In the genomic region with DNA sequence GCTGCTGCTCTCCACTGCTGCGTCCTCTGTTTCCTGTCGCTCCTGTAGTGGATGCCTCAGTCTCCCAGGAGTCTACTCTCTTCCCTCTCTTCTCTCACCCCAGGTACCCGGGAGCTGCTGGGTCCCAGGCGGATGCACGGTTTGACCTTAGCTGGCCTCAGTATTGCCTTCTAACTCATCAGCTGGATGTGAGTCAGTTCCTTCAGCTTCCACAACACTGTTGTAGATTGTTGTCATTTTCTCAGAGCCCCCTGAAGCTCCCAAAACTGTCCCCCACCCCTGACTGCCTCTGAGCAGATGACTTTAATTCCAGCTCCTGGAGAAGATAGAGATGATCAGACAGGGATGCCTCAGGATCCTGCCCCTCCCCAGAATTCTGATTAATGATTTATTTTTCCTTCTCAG, we compare ENCODE assay signal across 1 cellular context.
A peak's percentile ranks its signal among the peaks of the same experiment; 100 is the strongest.
TF ChIP-seq lines count a peak whose summit lies in the region.

No MANE protein-coding gene starts in this region.

TF ChIP-seq in SK-N-SH, 30 proteins besides CTCF, POLR2A, EP300 and RAD21 (continued from another document):
- TF ChIP-seq, protein P1, sequence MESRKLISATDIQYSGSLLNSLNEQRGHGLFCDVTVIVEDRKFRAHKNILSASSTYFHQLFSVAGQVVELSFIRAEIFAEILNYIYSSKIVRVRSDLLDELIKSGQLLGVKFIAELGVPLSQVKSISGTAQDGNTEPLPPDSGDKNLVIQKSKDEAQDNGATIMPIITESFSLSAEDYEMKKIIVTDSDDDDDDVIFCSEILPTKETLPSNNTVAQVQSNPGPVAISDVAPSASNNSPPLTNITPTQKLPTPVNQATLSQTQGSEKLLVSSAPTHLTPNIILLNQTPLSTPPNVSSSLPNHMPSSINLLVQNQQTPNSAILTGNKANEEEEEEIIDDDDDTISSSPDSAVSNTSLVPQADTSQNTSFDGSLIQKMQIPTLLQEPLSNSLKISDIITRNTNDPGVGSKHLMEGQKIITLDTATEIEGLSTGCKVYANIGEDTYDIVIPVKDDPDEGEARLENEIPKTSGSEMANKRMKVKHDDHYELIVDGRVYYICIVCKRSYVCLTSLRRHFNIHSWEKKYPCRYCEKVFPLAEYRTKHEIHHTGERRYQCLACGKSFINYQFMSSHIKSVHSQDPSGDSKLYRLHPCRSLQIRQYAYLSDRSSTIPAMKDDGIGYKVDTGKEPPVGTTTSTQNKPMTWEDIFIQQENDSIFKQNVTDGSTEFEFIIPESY (IDR thresholded peaks at IDR 0.05; ENCODE audit: borderline replicate concordance, low read depth) = no peak; the same call in 1 of the 2 replicates
- TF ChIP-seq SIN3A (IDR thresholded peaks at IDR 0.05; ENCODE audit: borderline replicate concordance, low read depth, low read length) (no peak), RXRA (IDR thresholded peaks at IDR 0.05; ENCODE audit: borderline replicate concordance, low read depth) (peak; percentile 90), MXI1 (IDR thresholded peaks at IDR 0.05; ENCODE audit: low read depth, low read length) (no peak), RCOR1 (IDR thresholded peaks at IDR 0.05; ENCODE audit: low read length) (no peak), RFX5 (IDR thresholded peaks at IDR 0.05; ENCODE audit: low read length) (no peak), CHD2 (IDR thresholded peaks at IDR 0.05; ENCODE audit: low read length, partially characterized antibody) (no peak), GABPA (IDR thresholded peaks at IDR 0.05; ENCODE audit: low read depth) (no peak), SMC3 (IDR thresholded peaks at IDR 0.05; ENCODE audit: low read depth, low read length) (no peak), JUND (IDR thresholded peaks at IDR 0.05) (peak; percentile 65; the same call in 1 of the 2 replicates), NRF1 (IDR thresholded peaks at IDR 0.05; ENCODE audit: low read depth, low read length) (no peak), POLR2AphosphoS5 (IDR thresholded peaks at IDR 0.05; ENCODE audit: low read depth, low read length) (no peak), MEF2A (IDR thresholded peaks at IDR 0.05; ENCODE audit: borderline replicate concordance, low read depth) (no peak), TAF1 (IDR thresholded peaks at IDR 0.05; ENCODE audit: borderline replicate concordance, low read depth, low read length) (no peak), ELF1 (IDR thresholded peaks at IDR 0.05) (no peak), TEAD4 (IDR thresholded peaks at IDR 0.05; ENCODE audit: borderline replicate concordance, insufficient read depth) (no peak), TCF12 (IDR thresholded peaks at IDR 0.05) (peak; percentile 27; the same call in 1 of the 2 replicates), MAX (IDR thresholded peaks at IDR 0.05; ENCODE audit: low read depth) (0 out of 2 replicates have a peak, but pooled peaks have one; percentile 20), GATA2 (CRISPR knock-in tag; IDR thresholded peaks at IDR 0.05) (no peak)
- TF ChIP-seq, protein P2, sequence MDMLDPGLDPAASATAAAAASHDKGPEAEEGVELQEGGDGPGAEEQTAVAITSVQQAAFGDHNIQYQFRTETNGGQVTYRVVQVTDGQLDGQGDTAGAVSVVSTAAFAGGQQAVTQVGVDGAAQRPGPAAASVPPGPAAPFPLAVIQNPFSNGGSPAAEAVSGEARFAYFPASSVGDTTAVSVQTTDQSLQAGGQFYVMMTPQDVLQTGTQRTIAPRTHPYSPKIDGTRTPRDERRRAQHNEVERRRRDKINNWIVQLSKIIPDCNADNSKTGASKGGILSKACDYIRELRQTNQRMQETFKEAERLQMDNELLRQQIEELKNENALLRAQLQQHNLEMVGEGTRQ (IDR thresholded peaks at IDR 0.05; ENCODE audit: borderline replicate concordance, low read depth, low read length) = no peak
- TF ChIP-seq, protein P3, sequence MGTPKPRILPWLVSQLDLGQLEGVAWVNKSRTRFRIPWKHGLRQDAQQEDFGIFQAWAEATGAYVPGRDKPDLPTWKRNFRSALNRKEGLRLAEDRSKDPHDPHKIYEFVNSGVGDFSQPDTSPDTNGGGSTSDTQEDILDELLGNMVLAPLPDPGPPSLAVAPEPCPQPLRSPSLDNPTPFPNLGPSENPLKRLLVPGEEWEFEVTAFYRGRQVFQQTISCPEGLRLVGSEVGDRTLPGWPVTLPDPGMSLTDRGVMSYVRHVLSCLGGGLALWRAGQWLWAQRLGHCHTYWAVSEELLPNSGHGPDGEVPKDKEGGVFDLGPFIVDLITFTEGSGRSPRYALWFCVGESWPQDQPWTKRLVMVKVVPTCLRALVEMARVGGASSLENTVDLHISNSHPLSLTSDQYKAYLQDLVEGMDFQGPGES (IDR thresholded peaks at IDR 0.05; ENCODE audit: low read depth, low read length) = no peak
- TF ChIP-seq, protein P4, sequence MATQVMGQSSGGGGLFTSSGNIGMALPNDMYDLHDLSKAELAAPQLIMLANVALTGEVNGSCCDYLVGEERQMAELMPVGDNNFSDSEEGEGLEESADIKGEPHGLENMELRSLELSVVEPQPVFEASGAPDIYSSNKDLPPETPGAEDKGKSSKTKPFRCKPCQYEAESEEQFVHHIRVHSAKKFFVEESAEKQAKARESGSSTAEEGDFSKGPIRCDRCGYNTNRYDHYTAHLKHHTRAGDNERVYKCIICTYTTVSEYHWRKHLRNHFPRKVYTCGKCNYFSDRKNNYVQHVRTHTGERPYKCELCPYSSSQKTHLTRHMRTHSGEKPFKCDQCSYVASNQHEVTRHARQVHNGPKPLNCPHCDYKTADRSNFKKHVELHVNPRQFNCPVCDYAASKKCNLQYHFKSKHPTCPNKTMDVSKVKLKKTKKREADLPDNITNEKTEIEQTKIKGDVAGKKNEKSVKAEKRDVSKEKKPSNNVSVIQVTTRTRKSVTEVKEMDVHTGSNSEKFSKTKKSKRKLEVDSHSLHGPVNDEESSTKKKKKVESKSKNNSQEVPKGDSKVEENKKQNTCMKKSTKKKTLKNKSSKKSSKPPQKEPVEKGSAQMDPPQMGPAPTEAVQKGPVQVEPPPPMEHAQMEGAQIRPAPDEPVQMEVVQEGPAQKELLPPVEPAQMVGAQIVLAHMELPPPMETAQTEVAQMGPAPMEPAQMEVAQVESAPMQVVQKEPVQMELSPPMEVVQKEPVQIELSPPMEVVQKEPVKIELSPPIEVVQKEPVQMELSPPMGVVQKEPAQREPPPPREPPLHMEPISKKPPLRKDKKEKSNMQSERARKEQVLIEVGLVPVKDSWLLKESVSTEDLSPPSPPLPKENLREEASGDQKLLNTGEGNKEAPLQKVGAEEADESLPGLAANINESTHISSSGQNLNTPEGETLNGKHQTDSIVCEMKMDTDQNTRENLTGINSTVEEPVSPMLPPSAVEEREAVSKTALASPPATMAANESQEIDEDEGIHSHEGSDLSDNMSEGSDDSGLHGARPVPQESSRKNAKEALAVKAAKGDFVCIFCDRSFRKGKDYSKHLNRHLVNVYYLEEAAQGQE (IDR thresholded peaks at IDR 0.05; ENCODE audit: low read depth, low read length) = no peak
